ENCODE assay signal across 8 cellular contexts in the genomic region with DNA sequence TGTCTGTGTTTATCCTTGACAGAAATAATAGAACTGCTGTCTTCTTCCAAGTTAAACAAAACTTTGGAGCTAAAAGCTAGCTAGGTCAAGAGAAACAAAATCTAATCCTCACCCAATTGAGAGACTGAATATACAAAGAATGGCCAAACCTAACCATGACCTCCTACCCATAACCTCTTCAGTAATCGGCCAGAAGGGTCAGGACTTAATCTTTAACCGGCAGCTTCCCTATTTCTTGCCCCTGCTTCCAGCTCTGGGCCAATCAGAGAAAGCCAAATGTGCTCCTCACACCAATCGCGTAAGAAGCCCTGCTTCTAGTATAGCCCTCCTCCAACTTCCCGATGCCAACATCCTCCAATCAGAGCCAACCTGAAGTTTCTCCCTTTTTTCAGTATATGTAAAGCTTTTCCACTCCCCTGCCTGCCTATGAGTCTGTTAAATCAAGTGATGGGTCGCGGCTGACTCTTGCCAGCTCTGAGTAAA. TPM values are rescaled to one million over a fixed set of nuclear protein-coding genes. Genes with fewer than 3 reads are reported as not detected.
DNase-seq lines count a peak whose midpoint lies in the region; ATAC-seq, FAIRE-seq and TF ChIP-seq lines count a peak whose summit lies in the region.

No MANE protein-coding gene starts in this region.

- H3K27me3 Mint-ChIP-seq in CD14-positive monocyte (ENCODE audit: low read depth in 3 of 3) (peaks cover 0 to 6% (median 4%) of the 10 kb centered on the region in 3 donors), neural progenitor cell (ENCODE audit: insufficient read depth, low read depth) (peaks cover 3% of the 10 kb centered on the region)

- ATAC-seq in GM19324 (IDR thresholded peaks at IDR 0.05; ENCODE audit: low FRiP score, unreplicated experiment) (peak; percentile 54), HG03469 (IDR thresholded peaks at IDR 0.05; ENCODE audit: unreplicated experiment) (peak; percentile 46)

- H2AFZ ChIP-seq in neural progenitor cell (replicated peaks) = no peak overlapping the region

- H3K4me3 ChIP-seq in neural progenitor cell (peak overlapping the region; percentile 82), subcutaneous abdominal adipose tissue (ENCODE audit: low read depth in 1 of 5, low read length in 5 of 5) (peak overlapping the region; percentile 72 to 97 (median 95))

- peak overlapping the region; percentile 95 for H3K4me2 ChIP-seq in neural progenitor cell

- intact Hi-C loops in CD14-positive monocyte (cut with micrococcal nuclease) = loop anchor here in 1 of 2 donors (5.0 to 10.0 kb wide), 2 partner anchors 88 to 135 kb away; partner anchors contain the start of gene BCL9L

- H3K9me3 ChIP-seq in neural progenitor cell (ENCODE audit: low read depth) = no peaks in the 10 kb centered on the region
- H3K9me3 ChIP-seq in subcutaneous abdominal adipose tissue (ENCODE audit: control insufficient read depth in 5 of 5, low read length in 5 of 5) = no peaks in the 10 kb centered on the region

- TF ChIP-seq CTCF in CD14-positive monocyte (IDR thresholded peaks at IDR 0.05) = no peak
- no peak for TF ChIP-seq CTCF in neural progenitor cell (IDR thresholded peaks at IDR 0.05)

- H3K4me1 Mint-ChIP-seq in CD14-positive monocyte (peaks cover 33% of the 10 kb centered on the region), neural progenitor cell (peaks cover 28% of the 10 kb centered on the region)

- H3K27ac Mint-ChIP-seq in CD14-positive monocyte (peak overlapping the region; percentile 99), neural progenitor cell (peak overlapping the region; percentile 99)

- H4K20me1 ChIP-seq in neural progenitor cell (ENCODE audit: low read depth) = peaks cover 24% of the 10 kb centered on the region

- peaks cover 14% of the 10 kb centered on the region for H3K4me1 ChIP-seq in neural progenitor cell
- peaks cover 1 to 32% (median 27%) of the 10 kb centered on the region in 5 donors for H3K4me1 ChIP-seq in subcutaneous abdominal adipose tissue (ENCODE audit: control insufficient read depth in 5 of 5, insufficient read depth in 5 of 5, low read length in 5 of 5)

- H3K27ac ChIP-seq in neural progenitor cell = peak overlapping the region; percentile 97
- H3K27ac ChIP-seq in subcutaneous abdominal adipose tissue (ENCODE audit: low read depth, low read length) = peak overlapping the region; percentile 100

- H3K36me3 Mint-ChIP-seq in CD14-positive monocyte (no peaks in the 10 kb centered on the region), neural progenitor cell (peaks cover 6% of the 10 kb centered on the region)

- H3K9me3 Mint-ChIP-seq in CD14-positive monocyte (no peaks in the 10 kb centered on the region), neural progenitor cell (no peaks in the 10 kb centered on the region)

- no peak for FAIRE-seq in frontal cortex (lab: Jason Lieb, UNC)

- H3K36me3 ChIP-seq in neural progenitor cell = no peaks in the 10 kb centered on the region
- H3K36me3 ChIP-seq in subcutaneous abdominal adipose tissue (ENCODE audit: control insufficient read depth in 5 of 5, insufficient read depth in 5 of 5, low read length in 5 of 5) = no peaks in the 10 kb centered on the region

- H3K27me3 ChIP-seq in neural progenitor cell (no peaks in the 10 kb centered on the region), subcutaneous abdominal adipose tissue (ENCODE audit: control insufficient read depth in 5 of 5, insufficient read depth in 4 of 5, low read length in 5 of 5) (no peaks in the 10 kb centered on the region)

- H3K9ac ChIP-seq in neural progenitor cell (no peak overlapping the region), subcutaneous abdominal adipose tissue (ENCODE audit: low read length in 5 of 5) (peak overlapping the region; percentile 26 to 100 (median 99))

- DNase-seq in CD14-positive monocyte (ENCODE audit: low spot score) (peak; percentile 89), SIG-M5 (lab: John Stamatoyannopoulos, UW) (peak; percentile 74), frontal cortex (ENCODE audit: low spot score in 2 of 2) (peak; percentile 50 to 71), neural progenitor cell (ENCODE audit: low spot score) (peak; percentile 91)
- DNase-seq in activated naive CD4-positive, alpha-beta T cell treated with anti-CD3 and anti-CD28 coated beads, Interleukin-2, amount 50 U/mL, for 16 hours = peak; percentile 65

- peaks cover 20% of the 10 kb centered on the region for H3F3A ChIP-seq in neural progenitor cell (ENCODE audit: low read depth)

- H3K79me2 ChIP-seq in neural progenitor cell (ENCODE audit: low read depth) = peaks cover 42% of the 10 kb centered on the region

- H3K4me3 Mint-ChIP-seq in CD14-positive monocyte (peak overlapping the region; percentile 97 to 99), neural progenitor cell (peak overlapping the region; percentile 99)

RNA-seq across cellular contexts. Expression of gene DDX6, which starts 1.7 kb away (rescaled TPM):
- 10 to 100 TPM; 17.8 to 31.9 TPM for polyA plus RNA-seq in CD14-positive monocyte
- 236 TPM for total RNA-seq in frontal cortex
- 191 and 332 TPM in 2 replicates for total RNA-seq in neural progenitor cell (ENCODE audit: low replicate concordance)

Comparison
In these comparisons a context has a peak if more than half of its experiments do, and no peak if none do; other contexts are left out.
1. Peak in every context shown above with its lines: DNase-seq, ATAC-seq, H3K4me3 ChIP-seq and H3K27ac ChIP-seq.